8 cellular contexts compared by ENCODE assay signal in the genomic region with DNA sequence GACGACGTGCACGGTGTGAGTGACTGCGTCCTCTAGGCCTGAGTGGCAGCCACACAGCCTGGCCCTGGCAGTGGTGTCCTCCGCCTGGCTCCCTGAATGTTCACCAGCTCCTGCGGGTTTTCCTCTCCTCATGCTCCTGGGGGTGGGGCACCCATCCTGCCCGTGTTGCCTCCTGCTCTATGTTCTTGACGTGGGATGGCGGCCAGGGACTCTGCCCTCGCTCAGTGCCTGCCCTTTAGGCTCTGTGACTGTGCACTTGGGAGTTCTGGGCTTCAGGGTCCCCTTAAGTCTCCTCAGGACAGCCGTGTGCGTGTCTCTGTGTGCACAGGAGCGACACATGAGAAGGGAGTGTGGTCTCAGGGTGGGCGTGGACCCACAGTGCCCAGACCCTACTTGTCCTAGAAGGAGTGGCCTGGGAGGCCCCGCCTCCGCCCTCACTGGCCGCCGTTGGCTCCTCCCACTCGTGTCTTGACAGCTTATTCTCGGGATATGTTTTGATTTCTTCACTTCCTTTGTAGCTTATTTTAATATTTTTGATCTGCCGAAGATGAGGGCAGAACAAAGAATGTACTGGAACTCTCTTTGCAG.
DNase-seq lines count a peak whose midpoint lies in the region; FAIRE-seq and TF ChIP-seq lines count a peak whose summit lies in the region.

No MANE protein-coding gene starts in this region.

- TF ChIP-seq CTCF in GM10248 (IDR thresholded peaks at IDR 0.05; ENCODE audit: control extremely low read depth, extremely low read depth, low read depth, missing control alignments), result no peak

- peak overlapping the region; percentile 96 to 100 (median 100) for H3K4me2 ChIP-seq in BLaER1 treated with 17β-estradiol and CSF1 and Interleukin-3, amounts not matched to agents 10 nM and 100 nM

- no peaks in the 10 kb centered on the region for H3K9me3 ChIP-seq in BLaER1 treated with 17β-estradiol and CSF1 and Interleukin-3, amounts not matched to agents 10 nM and 100 nM (replicated peaks in 1 of 11)
- H3K9me3 ChIP-seq in muscle layer of colon (ENCODE audit: low read length), result no peaks in the 10 kb centered on the region

- CTCF ChIA-PET in GM10248 (lab: Yijun Ruan, JAX), result interaction anchor here (1.5 to 1.6 kb wide), 2 partner anchors 9 to 84 kb away, joined by 4 read pairs; no protein-coding TSS in a partner anchor

- peak overlapping the region; percentile 59 to 98 (median 88) for H3K4me3 ChIP-seq in BLaER1 treated with 17β-estradiol and CSF1 and Interleukin-3, amounts not matched to agents 10 nM and 100 nM
- peak overlapping the region; percentile 70 to 73 for H3K4me3 ChIP-seq in muscle layer of colon (ENCODE audit: low read depth in 1 of 2, low read length in 2 of 2)

- peaks cover 0 to 26% (median 22%) of the 10 kb centered on the region in 11 experiments; a peak in 17 of 22 replicates for H3K27me3 ChIP-seq in BLaER1 treated with 17β-estradiol and CSF1 and Interleukin-3, amounts not matched to agents 10 nM and 100 nM
- H3K27me3 ChIP-seq in muscle layer of colon (ENCODE audit: control insufficient read depth in 1 of 2, insufficient read depth in 2 of 2, low read length in 2 of 2), result no peaks in the 10 kb centered on the region

- peak; percentile 44 for DNase-seq in NCI-H2227 treated with DMSO at 0.1 percent for 48 hours (lab: John Stamatoyannopoulos, UW)
- peak; percentile 82 for DNase-seq in activated T-cell treated with anti-CD3 and anti-CD28 coated beads, Interleukin-2, amount 50 U/mL, for 1 hour
- DNase-seq in erythroblast (lab: John Stamatoyannopoulos, UW), result peak; percentile 44 to 48
- peak; percentile 69 to 88 (median 77) for DNase-seq in stimulated activated naive CD4-positive, alpha-beta T cell (lab: John Stamatoyannopoulos, UW)
- DNase-seq in GM10248 (ENCODE audit: extremely low spot score), result no peak
- DNase-seq in GM19239 (ENCODE audit: insufficient read length, low spot score), result no peak

- POLR2A ChIA-PET in GM10248 (lab: Yijun Ruan, JAX), result no interaction called here

- H3K9ac ChIP-seq in BLaER1 treated with 17β-estradiol and CSF1 and Interleukin-3, amounts not matched to agents 10 nM and 100 nM, result peak overlapping the region; percentile 78 to 92 (median 87); a peak in 21 of 22 replicates
- peak overlapping the region; percentile 70 for H3K9ac ChIP-seq in muscle layer of colon (ENCODE audit: low read length)

- H3K4me1 ChIP-seq in BLaER1 treated with 17β-estradiol and CSF1 and Interleukin-3, amounts not matched to agents 10 nM and 100 nM, result peaks cover 71 to 87% (median 81%) of the 10 kb centered on the region in 10 experiments
- H3K4me1 ChIP-seq in muscle layer of colon (ENCODE audit: insufficient read depth, low read length), result peaks cover 54% of the 10 kb centered on the region

- H3K36me3 ChIP-seq in BLaER1 treated with 17β-estradiol and CSF1 and Interleukin-3, amounts not matched to agents 10 nM and 100 nM, result peaks cover 0 to 49% (median 18%) of the 10 kb centered on the region in 11 experiments; a peak in 13 of 22 replicates
- H3K36me3 ChIP-seq in muscle layer of colon (ENCODE audit: insufficient read depth, low read length), result no peaks in the 10 kb centered on the region

- FAIRE-seq in GM19239 (lab: Jason Lieb, UNC), result no peak

- no peak for TF ChIP-seq POLR2A in erythroblast (IDR thresholded peaks at IDR 0.05; ENCODE audit: low read length)

- peaks cover 76 to 87% (median 81%) of the 10 kb centered on the region in 11 experiments for H4K20me1 ChIP-seq in BLaER1 treated with 17β-estradiol and CSF1 and Interleukin-3, amounts not matched to agents 10 nM and 100 nM

- peak overlapping the region in 10 of 11 experiments; percentile 23 to 97 (median 93); a peak in 20 of 22 replicates for H3K27ac ChIP-seq in BLaER1 treated with 17β-estradiol and CSF1 and Interleukin-3, amounts not matched to agents 10 nM and 100 nM
- peak overlapping the region; percentile 89 for H3K27ac ChIP-seq in muscle layer of colon (ENCODE audit: low read depth, low read length)

Comparison
In these comparisons a context has a peak if more than half of its experiments do, and no peak if none do; other contexts are left out.
1. DNase-seq: peak in NCI-H2227 treated with DMSO at 0.1 percent for 48 hours (single experiment), activated T-cell treated with anti-CD3 and anti-CD28 coated beads, Interleukin-2, amount 50 U/mL, for 1 hour (single experiment), erythroblast (2 of 2) and stimulated activated naive CD4-positive, alpha-beta T cell (6 of 6); none in GM10248 (single experiment) and GM19239 (single experiment).